In genomic region chr15:57345584-57345983, GRCh38 we compare ENCODE assay signal across 8 cellular contexts. TPM values are rescaled to one million over a fixed set of nuclear protein-coding genes. Genes with fewer than 3 reads are reported as not detected.
DNase-seq lines count a peak whose midpoint lies in the region; ATAC-seq and TF ChIP-seq lines count a peak whose summit lies in the region.
"Had no signal": no experiment of that assay in that cellular context is flagged by ENCODE, and none has a peak within 500 bp of the region (broad histone marks: within the 10 kb centered on the region; RNA-seq: fewer than 3 reads in every experiment).

No MANE protein-coding gene starts in this region.

- no peak overlapping the region for H2AFZ ChIP-seq in HCT116 (ENCODE audit: low read depth, low read length, poor library complexity, severe bottlenecking)

- H3K27ac ChIP-seq in BLaER1 treated with 17β-estradiol and CSF1 and Interleukin-3, amounts not matched to agents 10 nM and 100 nM = no peak overlapping the region
- H3K27ac ChIP-seq in HCT116 (ENCODE audit: low read depth, low read length) = no peak overlapping the region
- H3K27ac ChIP-seq in VCaP = no peak overlapping the region

- H3K79me2 ChIP-seq in HCT116 (ENCODE audit: insufficient read depth, low read length) = no peaks in the 10 kb centered on the region

- POLR2A ChIA-PET in HCT116 (lab: Charles Lee) = interaction anchor here (1.5 kb wide), 1 partner anchor 182 kb away, joined by 3 read pairs; no protein-coding TSS in a partner anchor

- TF ChIP-seq RAD21 in HCT116 (IDR thresholded peaks at IDR 0.05; ENCODE audit: low read depth) = peak; percentile 59

- intact Hi-C loops in HCT116 (cut with micrococcal nuclease) = loop anchor here (10.0 kb wide), 2 partner anchors 729 to 839 kb away; no protein-coding TSS in a partner anchor

- CTCF ChIA-PET in HCT116 (lab: Charles Lee) = interaction anchor here (0.8 to 11.1 kb wide), 7 partner anchors 27 to 725 kb away, joined by 3 to 338 read pairs (median 4); no protein-coding TSS in a partner anchor

- BruUV-seq in HCT116 (replicated peaks; lab: Mats Ljungman, UMichigan) = no TSS peak

- no peaks in the 10 kb centered on the region for H4K20me1 ChIP-seq in BLaER1 treated with 17β-estradiol and CSF1 and Interleukin-3, amounts not matched to agents 10 nM and 100 nM
- H4K20me1 ChIP-seq in HCT116 (ENCODE audit: insufficient read depth) = no peaks in the 10 kb centered on the region

- ATAC-seq in HCT116 (peak; percentile 29; the same call in 1 of the 2 replicates), left lobe of liver (peak; percentile 65), GM18870 (IDR thresholded peaks at IDR 0.05; ENCODE audit: unreplicated experiment) (no peak)

- H3K27me3 ChIP-seq in BLaER1 treated with 17β-estradiol and CSF1 and Interleukin-3, amounts not matched to agents 10 nM and 100 nM = no peaks in the 10 kb centered on the region
- H3K27me3 ChIP-seq in HCT116 (ENCODE audit: insufficient read depth, low read length) = no peaks in the 10 kb centered on the region

- H3K9me3 ChIP-seq in BLaER1 treated with 17β-estradiol and CSF1 and Interleukin-3, amounts not matched to agents 10 nM and 100 nM (replicated peaks in 1 of 11) = peaks cover 0 to 4% (median 0%) of the 10 kb centered on the region in 11 experiments; a peak in 1 of 22 replicates
- H3K9me3 ChIP-seq in HCT116 (ENCODE audit: control insufficient read depth in 1 of 2, insufficient read depth in 1 of 2, low read depth in 1 of 2, low read length in 2 of 2) = peaks cover 0 to 8% of the 10 kb centered on the region in 2 experiments; a peak in 1 of 4 replicates

- RAD21 ChIA-PET in HCT116 (lab: Charles Lee; ENCODE audit: low non-redundant PET in 1 of 2, low total read pairs in 2 of 2, uncharacterized antibody in 2 of 2, unreplicated experiment in 2 of 2) = interaction anchor here (0.5 to 1.2 kb wide), 3 partner anchors 182 to 202 kb away, joined by 3 to 7 read pairs (median 4); no protein-coding TSS in a partner anchor

- DNase-seq in HCT116 (ENCODE audit: low read depth, low spot score) = no peak
- no peak for DNase-seq in left lobe of liver (ENCODE audit: low spot score)
- DNase-seq in NCI-H2081 treated with DMSO at 0.1 percent for 48 hours (lab: John Stamatoyannopoulos, UW) = no peak
- DNase-seq in activated CD4-positive, alpha-beta T cell treated with anti-CD3 and anti-CD28 coated beads for 48 hours = no peak
- DNase-seq: activated CD4-positive, alpha-beta T cell treated with anti-CD3 and anti-CD28 coated beads, Interleukin-2, amount 50 U/mL, for 48 hours had no signal

- H3K4me1 ChIP-seq in BLaER1 treated with 17β-estradiol and CSF1 and Interleukin-3, amounts not matched to agents 10 nM and 100 nM = peaks cover 0 to 10% (median 6%) of the 10 kb centered on the region in 10 experiments; a peak in 7 of 20 replicates
- H3K4me1 ChIP-seq in HCT116 (ENCODE audit: control insufficient read depth in 1 of 2, insufficient read depth in 2 of 2, low read length in 2 of 2) = no peaks in the 10 kb centered on the region

- no peak overlapping the region for H3K4me3 ChIP-seq in BLaER1 treated with 17β-estradiol and CSF1 and Interleukin-3, amounts not matched to agents 10 nM and 100 nM
- H3K4me3 ChIP-seq in HCT116 (replicated peaks in 1 of 2; ENCODE audit: low read depth in 1 of 2, low read length in 2 of 2) = no peak overlapping the region

- H3K36me3 ChIP-seq in BLaER1 treated with 17β-estradiol and CSF1 and Interleukin-3, amounts not matched to agents 10 nM and 100 nM = no peaks in the 10 kb centered on the region
- no peaks in the 10 kb centered on the region for H3K36me3 ChIP-seq in HCT116 (ENCODE audit: control insufficient read depth in 1 of 2, insufficient read depth in 2 of 2, low read length in 2 of 2)

- no peaks in the 10 kb centered on the region for H3K9me2 ChIP-seq in HCT116 (ENCODE audit: insufficient read depth)

- H3K4me2 ChIP-seq in BLaER1 treated with 17β-estradiol and CSF1 and Interleukin-3, amounts not matched to agents 10 nM and 100 nM = peak overlapping the region in 6 of 11 experiments; percentile 1 to 33 (median 12); a peak in 3 of 22 replicates
- H3K4me2 ChIP-seq in HCT116 (ENCODE audit: low read length) = no peak overlapping the region

- H3K9ac ChIP-seq in BLaER1 treated with 17β-estradiol and CSF1 and Interleukin-3, amounts not matched to agents 10 nM and 100 nM = no peak overlapping the region
- H3K9ac ChIP-seq in HCT116 (ENCODE audit: low read length) = no peak overlapping the region

- TF ChIP-seq CTCF in HCT116 (IDR thresholded peaks at IDR 0.05 in 2 of 3, conservative IDR thresholded peaks at IDR 0.05 in 1 of 3; ENCODE audit: borderline replicate concordance in 1 of 3, insufficient read depth in 1 of 3, low read depth in 2 of 3, low read length in 2 of 3) (peak; percentile 10 to 40 (median 37); a peak in 3 of 6 replicates), VCaP (conservative IDR thresholded peaks at IDR 0.05) (peak; percentile 70)

- no peak for TF ChIP-seq POLR2A in HCT116 (IDR thresholded peaks at IDR 0.05; ENCODE audit: borderline replicate concordance, extremely low read depth, insufficient read depth, insufficient read length)

TF ChIP-seq in HCT116, 20 proteins besides CTCF, POLR2A, EP300 and RAD21:
- no peak for TF ChIP-seq ELF1 (IDR thresholded peaks at IDR 0.05; ENCODE audit: borderline replicate concordance, low read depth)
- no peak for TF ChIP-seq FOSL1 (IDR thresholded peaks at IDR 0.05; ENCODE audit: low read depth)
- TF ChIP-seq JUND (IDR thresholded peaks at IDR 0.05) = no peak
- TF ChIP-seq YY1 (IDR thresholded peaks at IDR 0.05; ENCODE audit: extremely low read depth, insufficient replicate concordance, low read depth, low read length) = no peak
- no peak for TF ChIP-seq EZH2phosphoT487 (IDR thresholded peaks at IDR 0.05; ENCODE audit: borderline replicate concordance)
- no peak for TF ChIP-seq SP1 (IDR thresholded peaks at IDR 0.05; ENCODE audit: low read depth)
- no peak for TF ChIP-seq SRF (IDR thresholded peaks at IDR 0.05; ENCODE audit: low read depth)
- no peak for TF ChIP-seq REST (IDR thresholded peaks at IDR 0.05; ENCODE audit: low read depth)
- no peak for TF ChIP-seq ATF3 (IDR thresholded peaks at IDR 0.05)
- TF ChIP-seq ZFX (IDR thresholded peaks at IDR 0.05) = no peak
TF ChIP-seq in HCT116: peak in this region for 0.

RNA-seq across cellular contexts. Expression of gene CGNL1, which starts 30.7 kb away (rescaled TPM):
- total RNA-seq in HCT116 (2021; ENCODE audit: unreplicated experiment) = 2.2 TPM
- 1.1 and 1.4 TPM in 2 replicates for polyA plus RNA-seq in HCT116 (2012)
- 42.9 TPM for total RNA-seq in left lobe of liver

Comparison
In these comparisons a context has a peak if more than half of its experiments do, and no peak if none do; other contexts are left out.
1. RNA of gene CGNL1, which starts 30.7 kb away (total RNA-seq): 42.9 TPM in left lobe of liver (single experiment); 2.2 TPM in HCT116 (single experiment); every median in the first group is over 10 times any median in the second.